8 cellular contexts compared by ENCODE assay signal in genomic region chr10:114404171-114405010, GRCh38. TPM values are rescaled to one million over a fixed set of nuclear protein-coding genes. Genes with fewer than 3 reads are reported as not detected.
A peak's percentile ranks its signal among the peaks of the same experiment; 100 is the strongest.
DNase-seq lines count a peak whose midpoint lies in the region; ATAC-seq, FAIRE-seq and TF ChIP-seq lines count a peak whose summit lies in the region.

AFAP1L2 (minus strand) TSS chr10:114404502; CDS start chr10:114404455, 47 bp downstream.

- peaks cover 69% of the 10 kb centered on the region for H3K27me3 Mint-ChIP-seq in activated CD8-positive, alpha-beta memory T cell treated with anti-CD3 and anti-CD28 coated beads, Interleukin-2, amount 10 ng/mL, durations not matched to agents 7 days and 5 days

- H3K4me3 Mint-ChIP-seq in activated CD8-positive, alpha-beta memory T cell treated with anti-CD3 and anti-CD28 coated beads, Interleukin-2, amount 10 ng/mL, durations not matched to agents 7 days and 5 days: no peak within 1 kb of the TSS

- H3K79me2 ChIP-seq in smooth muscle cell (ENCODE audit: low read depth): peaks cover 11% of the 10 kb centered on the region

- CTCF ChIA-PET in activated CD8-positive, alpha-beta memory T cell treated with anti-CD3 and anti-CD28 coated beads, Interleukin-2, amount 10 ng/mL, durations not matched to agents 7 days and 5 days (lab: Charles Lee): interaction anchor here (1.0 to 2.1 kb wide), 2 partner anchors 101 to 144 kb away, joined by 3 to 11 read pairs; no protein-coding TSS in a partner anchor

- peaks cover 23% of the 10 kb centered on the region for H3K4me1 ChIP-seq in smooth muscle cell (ENCODE audit: low read depth)

- peaks cover 9% of the 10 kb centered on the region for H3K4me1 Mint-ChIP-seq in activated CD8-positive, alpha-beta memory T cell treated with anti-CD3 and anti-CD28 coated beads, Interleukin-2, amount 10 ng/mL, durations not matched to agents 7 days and 5 days

- peak; percentile 66 for ATAC-seq in activated CD8-positive, alpha-beta memory T cell treated with anti-CD3 and anti-CD28 coated beads, Interleukin-2, amount 10 ng/mL, durations not matched to agents 7 days and 5 days

- H3K27ac Mint-ChIP-seq in activated CD8-positive, alpha-beta memory T cell treated with anti-CD3 and anti-CD28 coated beads, Interleukin-2, amount 10 ng/mL, durations not matched to agents 7 days and 5 days: no peak within 1 kb of the TSS

- no peaks in the 10 kb centered on the region for H3K36me3 Mint-ChIP-seq in activated CD8-positive, alpha-beta memory T cell treated with anti-CD3 and anti-CD28 coated beads, Interleukin-2, amount 10 ng/mL, durations not matched to agents 7 days and 5 days

- no peaks in the 10 kb centered on the region for H3K9me3 Mint-ChIP-seq in activated CD8-positive, alpha-beta memory T cell treated with anti-CD3 and anti-CD28 coated beads, Interleukin-2, amount 10 ng/mL, durations not matched to agents 7 days and 5 days (ENCODE audit: low read depth)

- no peak for DNase-seq in activated CD8-positive, alpha-beta memory T cell treated with anti-CD3 and anti-CD28 coated beads, Interleukin-2, amount 10 ng/mL, durations not matched to agents 7 days and 5 days
- no peak for DNase-seq in activated CD8-positive, alpha-beta memory T cell treated with anti-CD3 and anti-CD28 coated beads, Interleukin-2, amount 50 U/mL, for 4 hours
- DNase-seq in iPS-NIHi11 (ENCODE audit: low spot score): peak; percentile 70
- no peak for DNase-seq in smooth muscle cell (lab: John Stamatoyannopoulos, UW; ENCODE audit: unreplicated experiment)
- no peak for DNase-seq in GM12892 (ENCODE audit: insufficient read length)
- DNase-seq in stimulated activated CD4-positive, alpha-beta T cell treated with anti-CD3 and anti-CD28 coated beads, Interleukin-12 subunit alpha, Interleukin-12 subunit beta, amount 100 ng/mL, for 4 hours: no peak
- DNase-seq in urothelium cell line (ENCODE audit: low spot score): no peak

- peak within 1 kb of the TSS; percentile 87 for H2AFZ ChIP-seq in smooth muscle cell (ENCODE audit: low read depth)

- 2% methylated on average over 49 of the region's 88 CpGs for WGBS in smooth muscle cell (ENCODE audit: low lambda C conversion rate)

- H3K27me3 ChIP-seq in smooth muscle cell (ENCODE audit: low read depth): no peaks in the 10 kb centered on the region

- no peak for TF ChIP-seq POLR2A in GM12892 (IDR thresholded peaks at IDR 0.05; ENCODE audit: low read depth, low read length)

- H3K4me2 ChIP-seq in smooth muscle cell: peak within 1 kb of the TSS; percentile 93

- H3K4me3 ChIP-seq in smooth muscle cell: peak within 1 kb of the TSS; percentile 62

- no peaks in the 10 kb centered on the region for H3K36me3 ChIP-seq in smooth muscle cell (ENCODE audit: low read depth)

- FAIRE-seq in GM12892 (lab: Jason Lieb, UNC): no peak
- no peak for FAIRE-seq in urothelium cell line (lab: Jason Lieb, UNC)

- peaks cover 22% of the 10 kb centered on the region for H3F3A ChIP-seq in smooth muscle cell (ENCODE audit: low read depth)

- H3K9ac ChIP-seq in smooth muscle cell (ENCODE audit: low read depth): peak within 1 kb of the TSS; percentile 86

- no peaks in the 10 kb centered on the region for H3K9me3 ChIP-seq in smooth muscle cell (replicated peaks; ENCODE audit: low read depth)

- no peak for TF ChIP-seq CTCF in smooth muscle cell (IDR thresholded peaks at IDR 0.05; ENCODE audit: borderline replicate concordance, insufficient read depth, poor library complexity, severe bottlenecking)

- H4K20me1 ChIP-seq in smooth muscle cell (ENCODE audit: low read depth): peaks cover 5% of the 10 kb centered on the region

- H3K27ac ChIP-seq in angular gyrus (ENCODE audit: low read depth, low read length) (peak within 1 kb of the TSS; percentile 55), smooth muscle cell (ENCODE audit: low read depth) (peak within 1 kb of the TSS; percentile 83)

RNA-seq across cellular contexts. Expression of gene AFAP1L2, which starts in this region (rescaled TPM):
- 10 to 100 TPM in 1 of 2 experiments, 1 to 10 TPM in 1; 4.0 to 67.4 TPM for total RNA-seq in activated CD8-positive, alpha-beta memory T cell treated with anti-CD3 and anti-CD28 coated beads, Interleukin-2, amount 10 ng/mL, durations not matched to agents 7 days and 5 days
- 36.7 and 47.2 TPM in 2 replicates for total RNA-seq in smooth muscle cell
- 35.4 and 43.3 TPM in 2 replicates for polyA plus RNA-seq in smooth muscle cell
- polyA plus RNA-seq in GM12892 (2012; ENCODE audit: missing spikeins): 4.2 TPM
